In genomic region chr21:44482581-44483287, GRCh38 we compare ENCODE assay signal across 1 cellular context.
A peak's percentile ranks its signal among the peaks of the same experiment; 100 is the strongest.
TF ChIP-seq lines count a peak whose summit lies in the region.

No MANE protein-coding gene starts in this region.

TF ChIP-seq in HepG2, 621 proteins besides CTCF, POLR2A, EP300 and RAD21 (continued from another document and continues in another):
- TF ChIP-seq MNT (IDR thresholded peaks at IDR 0.05) (no peak; the same call in 1 of the 2 replicates), THAP8 (CRISPR knock-in tag; IDR thresholded peaks at IDR 0.05; ENCODE audit: borderline replicate concordance) (no peak), GATA4 (IDR thresholded peaks at IDR 0.05; ENCODE audit: borderline replicate concordance, low read depth) (peak; percentile 80; the same call in 1 of the 2 replicates), TERF1 (CRISPR knock-in tag; IDR thresholded peaks at IDR 0.05) (no peak), ZNF367 (CRISPR knock-in tag; IDR thresholded peaks at IDR 0.05; ENCODE audit: borderline replicate concordance) (0 out of 2 replicates have a peak, but pooled peaks have one; percentile 47), ZNF225 (CRISPR knock-in tag; IDR thresholded peaks at IDR 0.05) (no peak), CSRNP2 (CRISPR knock-in tag; conservative IDR thresholded peaks at IDR 0.05; ENCODE audit: low read depth) (no peak), ZFP90 (CRISPR knock-in tag; IDR thresholded peaks at IDR 0.05; ENCODE audit: borderline replicate concordance) (0 out of 2 replicates have a peak, but pooled peaks have one; percentile 43), KLF16 (CRISPR knock-in tag; IDR thresholded peaks at IDR 0.05) (no peak; a peak in 1 of 4 replicates), SRSF1 (optimal IDR thresholded peaks at IDR 0.05; ENCODE audit: low read depth, low read length) (no peak), MIER2 (CRISPR knock-in tag; IDR thresholded peaks at IDR 0.05) (no peak), ZNF333 (CRISPR knock-in tag; IDR thresholded peaks at IDR 0.05; ENCODE audit: borderline replicate concordance) (no peak), ZNF451 (CRISPR knock-in tag; IDR thresholded peaks at IDR 0.05) (no peak), IRF1 (CRISPR knock-in tag; IDR thresholded peaks at IDR 0.05; ENCODE audit: low read depth) (no peak), ESRRA (CRISPR knock-in tag; IDR thresholded peaks at IDR 0.05; ENCODE audit: low read depth) (peak; percentile 56; the same call in 1 of the 2 replicates), SMAD3 (CRISPR knock-in tag; IDR thresholded peaks at IDR 0.05) (no peak; the same call in 1 of the 2 replicates), XRCC5 (optimal IDR thresholded peaks at IDR 0.05; ENCODE audit: low read length) (no peak), MED8 (CRISPR knock-in tag; IDR thresholded peaks at IDR 0.05; ENCODE audit: insufficient replicate concordance) (peak; percentile 3), ZKSCAN8 (CRISPR knock-in tag; IDR thresholded peaks at IDR 0.05; ENCODE audit: borderline replicate concordance) (no peak), TIGD3 (CRISPR knock-in tag; IDR thresholded peaks at IDR 0.05; ENCODE audit: borderline replicate concordance) (0 out of 2 replicates have a peak, but pooled peaks have one; percentile 16), FOXO4 (CRISPR knock-in tag; conservative IDR thresholded peaks at IDR 0.05) (no peak), ADNP (CRISPR knock-in tag; IDR thresholded peaks at IDR 0.05) (no peak), BRF2 (CRISPR knock-in tag; IDR thresholded peaks at IDR 0.05) (no peak), FLYWCH1 (CRISPR knock-in tag; IDR thresholded peaks at IDR 0.05) (no peak), ATF5 (CRISPR knock-in tag; IDR thresholded peaks at IDR 0.05; ENCODE audit: low read depth) (no peak), CENPX (CRISPR knock-in tag; IDR thresholded peaks at IDR 0.05) (no peak), ZNF607 (CRISPR knock-in tag; IDR thresholded peaks at IDR 0.05; ENCODE audit: borderline replicate concordance) (no peak), ZNF569 (CRISPR knock-in tag; IDR thresholded peaks at IDR 0.05; ENCODE audit: borderline replicate concordance) (no peak), ARNT2 (CRISPR knock-in tag; IDR thresholded peaks at IDR 0.05; ENCODE audit: low read depth) (no peak), MIXL1 (CRISPR knock-in tag; IDR thresholded peaks at IDR 0.05) (0 out of 2 replicates have a peak, but pooled peaks have one; percentile 34), ZNF570 (CRISPR knock-in tag; IDR thresholded peaks at IDR 0.05; ENCODE audit: borderline replicate concordance) (no peak), LRRFIP1 (CRISPR knock-in tag; conservative IDR thresholded peaks at IDR 0.05) (no peak), DMAP1 (CRISPR knock-in tag; IDR thresholded peaks at IDR 0.05) (peak; percentile 71), JUN (CRISPR knock-in tag; IDR thresholded peaks at IDR 0.05) (peak; percentile 53), THAP11 (CRISPR knock-in tag; IDR thresholded peaks at IDR 0.05) (peak; percentile 53), SP4 (CRISPR knock-in tag; IDR thresholded peaks at IDR 0.05) (no peak; the same call in 1 of the 2 replicates), ZNF274 (CRISPR knock-in tag; IDR thresholded peaks at IDR 0.05) (no peak), CCDC6 (CRISPR knock-in tag; IDR thresholded peaks at IDR 0.05) (no peak), ZNF879 (CRISPR knock-in tag; IDR thresholded peaks at IDR 0.05) (peak; percentile 71; the same call in 1 of the 2 replicates), CHD2 (IDR thresholded peaks at IDR 0.05; ENCODE audit: low read depth, low read length) (no peak), REXO4 (CRISPR knock-in tag; IDR thresholded peaks at IDR 0.05; ENCODE audit: borderline replicate concordance) (no peak), MEIS2 (CRISPR knock-in tag; IDR thresholded peaks at IDR 0.05) (no peak), ZNF503 (CRISPR knock-in tag; IDR thresholded peaks at IDR 0.05) (no peak), ZNF709 (CRISPR knock-in tag; IDR thresholded peaks at IDR 0.05) (peak; percentile 66; the same call in 1 of the 2 replicates), CENPT (CRISPR knock-in tag; IDR thresholded peaks at IDR 0.05; ENCODE audit: low read depth) (no peak), FOXP4 (CRISPR knock-in tag; IDR thresholded peaks at IDR 0.05) (peak; percentile 34)
